9 cellular contexts compared by ENCODE assay signal in genomic region chr5:79613571-79613970, GRCh38. TPM values are rescaled to one million over a fixed set of nuclear protein-coding genes. Genes with fewer than 3 reads are reported as not detected.
DNase-seq lines count a peak whose midpoint lies in the region; ATAC-seq and TF ChIP-seq lines count a peak whose summit lies in the region.
"Had no signal": no experiment of that assay in that cellular context is flagged by ENCODE, and none has a peak within 500 bp of the region (broad histone marks: within the 10 kb centered on the region; RNA-seq: fewer than 3 reads in every experiment).

No MANE protein-coding gene starts in this region.

- peaks cover 7% of the 10 kb centered on the region; the same call in 1 of the 2 replicates for H3K4me1 ChIP-seq in GM23338 (ENCODE audit: insufficient read depth)

- no peak overlapping the region for H3K27ac Mint-ChIP-seq in GM23338

- peaks cover 7% of the 10 kb centered on the region; the same call in 2 of the 3 replicates for H3K9me3 Mint-ChIP-seq in GM23338

- peaks cover 5% of the 10 kb centered on the region for H3K27me3 Mint-ChIP-seq in GM23338 (ENCODE audit: insufficient read depth, low read depth, poor library complexity)

- H3F3A ChIP-seq in GM23338 (replicated peaks; ENCODE audit: low read depth): peaks cover 14% of the 10 kb centered on the region
- peaks cover 21% of the 10 kb centered on the region; the same call in 1 of the 2 replicates for H3F3A ChIP-seq in SU-DHL-6 (ENCODE audit: insufficient read depth)

- H3K9ac ChIP-seq in SU-DHL-6 (ENCODE audit: low read length): peak overlapping the region; percentile 83

- H3K79me2 ChIP-seq in GM23338 (replicated peaks; ENCODE audit: insufficient read depth) (peaks cover 60% of the 10 kb centered on the region), SU-DHL-6 (ENCODE audit: insufficient read depth, low read length) (peaks cover 61% of the 10 kb centered on the region)

- peaks cover 42% of the 10 kb centered on the region for H3K36me3 Mint-ChIP-seq in GM23338 (ENCODE audit: low read depth)

- H3K9me2 ChIP-seq in GM23338 (ENCODE audit: insufficient read depth) (no peaks in the 10 kb centered on the region), SU-DHL-6 (replicated peaks; ENCODE audit: insufficient read depth, low read length) (no peaks in the 10 kb centered on the region)

- H3K27ac ChIP-seq in GM23338 (ENCODE audit: low read depth): no peak overlapping the region
- peak overlapping the region; percentile 84; the same call in 1 of the 2 replicates for H3K27ac ChIP-seq in SU-DHL-6 (ENCODE audit: low read depth, low read length)

- DNase-seq in GM23338 (ENCODE audit: low spot score) (no peak), foreskin fibroblast (no peak), skeletal muscle cell (ENCODE audit: low read depth) (no peak), NCI-H226 (no peak), cerebellum (ENCODE audit: low spot score) (no peak), NCI-H2171 treated with DMSO at 0.1 percent for 48 hours (lab: John Stamatoyannopoulos, UW) (no peak)
- DNase-seq: amygdala had no signal

- H3K27me3 ChIP-seq in GM23338 (ENCODE audit: insufficient read depth): no peaks in the 10 kb centered on the region
- no peaks in the 10 kb centered on the region for H3K27me3 ChIP-seq in SU-DHL-6 (ENCODE audit: low read length)

- H4K20me1 ChIP-seq in GM23338 (replicated peaks; ENCODE audit: insufficient read depth) (0 out of 2 replicates have a peak, but pooled peaks cover 5% of the 10 kb centered on the region), SU-DHL-6 (ENCODE audit: low read depth, low read length) (peaks cover 1% of the 10 kb centered on the region; the same call in 1 of the 2 replicates)

- H3K4me1 Mint-ChIP-seq in GM23338: peaks cover 7% of the 10 kb centered on the region; the same call in 2 of the 3 replicates

- H2AFZ ChIP-seq in GM23338 (no peak overlapping the region), SU-DHL-6 (ENCODE audit: low read depth, low read length, severe bottlenecking) (no peak overlapping the region)

- TF ChIP-seq CTCF in GM23338 (conservative IDR thresholded peaks at IDR 0.05; ENCODE audit: low read depth in 2 of 2): no peak
- TF ChIP-seq CTCF in SU-DHL-6 (IDR thresholded peaks at IDR 0.05; ENCODE audit: insufficient read depth, low read length, poor library complexity, severe bottlenecking): no peak
- TF ChIP-seq CTCF in foreskin fibroblast (IDR thresholded peaks at IDR 0.05; ENCODE audit: low read depth, low read length): no peak

- no peak for ATAC-seq in GM23338
- ATAC-seq in GM21367 (IDR thresholded peaks at IDR 0.05; ENCODE audit: unreplicated experiment): no peak

- peaks cover 11% of the 10 kb centered on the region; the same call in 1 of the 2 replicates for H3K9me3 ChIP-seq in SU-DHL-6 (ENCODE audit: insufficient read depth, low read length)

- H3K4me2 ChIP-seq in GM23338 (peak overlapping the region; percentile 93), SU-DHL-6 (ENCODE audit: low read depth, low read length, poor library complexity, severe bottlenecking) (peak overlapping the region; percentile 81)

- H3K4me3 ChIP-seq in GM23338 (peak overlapping the region; percentile 90), SU-DHL-6 (ENCODE audit: insufficient read depth, low read length, poor library complexity, severe bottlenecking) (peak overlapping the region; percentile 74), foreskin fibroblast (ENCODE audit: low read depth in 1 of 2, low read length in 2 of 2) (peak overlapping the region; percentile 82 to 89), skeletal muscle cell (ENCODE audit: low read depth, low read length) (peak overlapping the region; percentile 94)

- H3K4me3 Mint-ChIP-seq in GM23338: peak overlapping the region; percentile 100

- peaks cover 8% of the 10 kb centered on the region for H3K36me3 ChIP-seq in GM23338 (ENCODE audit: insufficient read depth)
- H3K36me3 ChIP-seq in SU-DHL-6 (ENCODE audit: low read length): peaks cover 36% of the 10 kb centered on the region

TF ChIP-seq in GM23338, 12 proteins besides CTCF, POLR2A, EP300 and RAD21:
- no peak for TF ChIP-seq ZNF462 (CRISPR knock-in tag; IDR thresholded peaks at IDR 0.05)

RNA-seq across cellular contexts. Expression of gene TENT2, which starts 1.3 kb away (rescaled TPM):
- 50.5 and 53.8 TPM in 2 replicates for total RNA-seq in GM23338 (2014; rRNA removed; shearing (Covaris generic))
- 14.4 and 18.0 TPM in 2 replicates for polyA plus RNA-seq in GM23338 (2016; fragmentation: Nextera tagmentation; extraction: Ambion mirVana)
- 139 TPM for total RNA-seq in cerebellum
